ENCODE assay signal across 10 cellular contexts in genomic region chr10:51743146-51743545, GRCh38. TPM values are rescaled to one million over a fixed set of nuclear protein-coding genes. Genes with fewer than 3 reads are reported as not detected.
DNase-seq lines count a peak whose midpoint lies in the region; ATAC-seq and TF ChIP-seq lines count a peak whose summit lies in the region.
"Had no signal": no experiment of that assay in that cellular context is flagged by ENCODE, and none has a peak within 500 bp of the region (broad histone marks: within the 10 kb centered on the region; RNA-seq: fewer than 3 reads in every experiment).

No MANE protein-coding gene starts in this region.

- DNase-seq in ascending aorta (ENCODE audit: low spot score in 2 of 2) (no peak), SHP77 treated with DMSO at 0.1 percent for 48 hours (lab: John Stamatoyannopoulos, UW) (no peak), AG08396 (ENCODE audit: low spot score) (no peak)
- DNase-seq in central memory CD4-positive, alpha-beta T cell: no peak
- DNase-seq in activated CD4-positive, alpha-beta T cell treated with anti-CD3 and anti-CD28 coated beads for 1 hour: no peak
- DNase-seq: posterior cingulate gyrus had no signal

- TF ChIP-seq CTCF in ascending aorta (IDR thresholded peaks at IDR 0.05): no peak

- H3K9me3 ChIP-seq in BLaER1 treated with 17β-estradiol and CSF1 and Interleukin-3, amounts not matched to agents 10 nM and 100 nM (replicated peaks in 1 of 11): no peaks in the 10 kb centered on the region
- H3K9me3 ChIP-seq in ascending aorta: no peaks in the 10 kb centered on the region

- peak overlapping the region; percentile 14 to 75 (median 66) for H3K4me2 ChIP-seq in BLaER1 treated with 17β-estradiol and CSF1 and Interleukin-3, amounts not matched to agents 10 nM and 100 nM

- H3K36me3 ChIP-seq in BLaER1 treated with 17β-estradiol and CSF1 and Interleukin-3, amounts not matched to agents 10 nM and 100 nM: no peaks in the 10 kb centered on the region
- H3K36me3 ChIP-seq in ascending aorta: no peaks in the 10 kb centered on the region

- ATAC-seq in GM19372 (IDR thresholded peaks at IDR 0.05; ENCODE audit: low read depth, unreplicated experiment) (peak; percentile 57), HG03045 (IDR thresholded peaks at IDR 0.05; ENCODE audit: unreplicated experiment) (peak; percentile 42)

- peak overlapping the region in 1 of 11 experiments; percentile 25; a peak in 1 of 22 replicates for H3K27ac ChIP-seq in BLaER1 treated with 17β-estradiol and CSF1 and Interleukin-3, amounts not matched to agents 10 nM and 100 nM
- H3K27ac ChIP-seq in ascending aorta: peak overlapping the region; percentile 65
- H3K27ac ChIP-seq: HL-60 had no signal

- intact Hi-C loops in ascending aorta (cut with DNase I): no loop called here

- H3K4me1 ChIP-seq in BLaER1 treated with 17β-estradiol and CSF1 and Interleukin-3, amounts not matched to agents 10 nM and 100 nM: peaks cover 0 to 21% (median 10%) of the 10 kb centered on the region in 10 experiments; a peak in 16 of 20 replicates
- H3K4me1 ChIP-seq in ascending aorta: peaks cover 0 to 3% of the 10 kb centered on the region in 2 donors

- no peaks in the 10 kb centered on the region for H4K20me1 ChIP-seq in BLaER1 treated with 17β-estradiol and CSF1 and Interleukin-3, amounts not matched to agents 10 nM and 100 nM

- H3K9ac ChIP-seq in BLaER1 treated with 17β-estradiol and CSF1 and Interleukin-3, amounts not matched to agents 10 nM and 100 nM: 0 out of 22 replicates have a peak overlapping the region, but pooled peaks of 1 of the 11 experiments have one; percentile 10

- no peaks in the 10 kb centered on the region for H3K27me3 ChIP-seq in BLaER1 treated with 17β-estradiol and CSF1 and Interleukin-3, amounts not matched to agents 10 nM and 100 nM
- H3K27me3 ChIP-seq in ascending aorta: no peaks in the 10 kb centered on the region

- H3K4me3 ChIP-seq in BLaER1 treated with 17β-estradiol and CSF1 and Interleukin-3, amounts not matched to agents 10 nM and 100 nM: peak overlapping the region in 1 of 10 experiments; percentile 6; a peak in 1 of 20 replicates
- peak overlapping the region in 1 of 2 donors; percentile 40 for H3K4me3 ChIP-seq in ascending aorta

RNA-seq across cellular contexts. Expression of gene CSTF2T, which starts 43.8 kb away (rescaled TPM):
- total RNA-seq in ascending aorta: 11.6 TPM
